In the genomic region with DNA sequence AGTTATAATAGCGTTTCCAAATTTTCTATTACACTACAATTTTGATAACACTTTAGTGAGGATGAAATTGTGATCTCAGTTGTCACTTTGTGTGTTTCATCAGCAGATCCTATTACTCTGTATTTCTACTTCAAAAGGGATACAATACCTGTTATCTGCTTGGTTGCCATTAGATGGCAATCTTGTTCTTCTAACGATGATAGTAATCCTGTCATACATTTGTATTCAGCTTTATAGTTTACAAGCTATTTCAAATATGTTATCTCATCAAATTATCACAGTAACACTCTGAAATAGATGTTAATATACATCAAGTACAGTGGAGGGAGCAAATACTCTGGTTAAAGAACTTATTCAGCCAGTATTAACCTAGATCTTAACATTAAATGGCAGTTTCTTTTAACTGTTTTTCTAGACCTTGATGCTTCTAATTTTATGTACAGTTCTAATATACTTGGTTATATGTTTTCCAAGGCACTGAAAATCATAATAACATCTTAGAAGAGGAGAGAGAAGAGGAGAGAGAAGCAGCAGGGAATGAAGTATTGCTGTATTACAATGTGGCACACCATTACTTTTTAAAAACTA, we compare ENCODE assay signal across 8 cellular contexts.
DNase-seq lines count a peak whose midpoint lies in the region; ATAC-seq and TF ChIP-seq lines count a peak whose summit lies in the region.

No MANE protein-coding gene starts in this region.

- no peak overlapping the region for H3K4me3 Mint-ChIP-seq in osteocyte (ENCODE audit: unreplicated experiment)

- peak; percentile 87 for ATAC-seq in GM19397 (IDR thresholded peaks at IDR 0.05; ENCODE audit: unreplicated experiment)
- peak; percentile 86 for ATAC-seq in HG03439 (IDR thresholded peaks at IDR 0.05; ENCODE audit: unreplicated experiment)

- H3K4me1 Mint-ChIP-seq in osteocyte (ENCODE audit: unreplicated experiment), result no peaks in the 10 kb centered on the region

- TF ChIP-seq CTCF in osteocyte (IDR thresholded peaks at IDR 0.05), result peak; percentile 76

- H3K27ac Mint-ChIP-seq in osteocyte (ENCODE audit: unreplicated experiment), result no peak overlapping the region

- DNase-seq in Daoy (ENCODE audit: low read depth) (peak; percentile 8), NCI-H748 treated with DMSO at 0.1 percent for 48 hours (lab: John Stamatoyannopoulos, UW) (peak; percentile 3), epidermal melanocyte (ENCODE audit: insufficient read length, low spot score) (peak; percentile 37), osteocyte (ENCODE audit: extremely low spot score, unreplicated experiment) (no peak), activated gamma-delta T cell (lab: John Stamatoyannopoulos, UW) (no peak)
- no peak for DNase-seq in effector CD4-positive, alpha-beta T cell

- no peaks in the 10 kb centered on the region for H3K36me3 Mint-ChIP-seq in osteocyte (ENCODE audit: unreplicated experiment)

- no peaks in the 10 kb centered on the region for H3K27me3 Mint-ChIP-seq in osteocyte (ENCODE audit: unreplicated experiment)

- no peaks in the 10 kb centered on the region for H3K9me3 Mint-ChIP-seq in osteocyte (ENCODE audit: unreplicated experiment)

Comparison
In these comparisons a context has a peak if more than half of its experiments do, and no peak if none do; other contexts are left out.
1. DNase-seq: peak in Daoy (single experiment), NCI-H748 treated with DMSO at 0.1 percent for 48 hours (single experiment) and epidermal melanocyte (single experiment); none in osteocyte (single experiment), activated gamma-delta T cell (single experiment) and effector CD4-positive, alpha-beta T cell (single experiment).